Comparison of ENCODE assay signal across 8 cellular contexts in the genomic region with DNA sequence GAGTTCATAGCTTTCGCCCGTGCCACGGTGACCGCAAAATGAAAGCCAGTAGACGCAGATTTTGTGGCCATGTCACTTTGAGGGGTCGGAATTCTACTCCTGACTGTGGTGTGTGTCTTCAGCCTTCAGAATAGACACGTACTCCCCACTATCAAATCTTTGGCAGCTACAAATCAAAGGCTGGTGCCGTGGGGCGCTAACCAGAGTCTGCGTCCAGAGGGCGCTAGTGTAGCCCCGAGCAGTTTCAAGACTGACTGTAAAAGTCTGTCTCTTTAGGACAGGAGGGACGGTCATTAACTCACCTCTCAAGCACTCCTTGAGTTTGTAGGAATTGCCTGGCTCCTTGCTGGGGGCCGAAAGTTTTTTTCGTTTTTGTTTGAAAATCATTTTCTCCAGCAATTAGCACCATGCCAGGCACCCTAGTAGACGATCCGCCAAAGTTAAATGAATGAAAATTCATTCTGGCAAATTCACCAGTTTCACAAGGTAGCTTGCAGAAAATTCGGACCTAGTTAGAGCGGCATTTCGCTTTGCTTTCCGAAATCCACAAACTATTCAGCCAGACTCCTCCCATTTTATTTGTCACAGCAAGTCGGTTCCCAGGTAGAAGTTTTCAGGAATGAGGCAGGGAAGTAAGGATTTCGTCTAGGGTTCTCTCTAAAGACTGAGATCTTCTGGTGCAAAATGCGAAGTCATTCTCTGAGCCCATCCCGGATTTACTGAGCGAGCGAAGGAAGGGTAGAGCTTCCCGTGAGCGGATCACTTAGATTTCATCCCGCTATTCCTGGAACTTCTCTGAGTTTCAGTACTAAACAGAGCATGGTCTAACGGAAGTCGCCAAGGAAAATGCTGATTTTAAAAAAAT. TPM values are rescaled to one million over a fixed set of nuclear protein-coding genes. Genes with fewer than 3 reads are reported as not detected.
DNase-seq lines count a peak whose midpoint lies in the region; ATAC-seq and TF ChIP-seq lines count a peak whose summit lies in the region.

No MANE protein-coding gene starts in this region.

- H3K4me3 ChIP-seq in brain microvascular endothelial cell (ENCODE audit: low read depth, low read length) (no peak overlapping the region), kidney epithelial cell (ENCODE audit: low read depth, low read length) (peak overlapping the region; percentile 11)

- peak; percentile 65 for TF ChIP-seq CTCF in GM10266 (IDR thresholded peaks at IDR 0.05; ENCODE audit: control insufficient read depth, insufficient read depth, low read depth, missing control alignments)
- peak; percentile 85 for TF ChIP-seq CTCF in brain microvascular endothelial cell (IDR thresholded peaks at IDR 0.05; ENCODE audit: low read depth, low read length, missing control alignments)
- TF ChIP-seq CTCF in kidney epithelial cell (IDR thresholded peaks at IDR 0.05; ENCODE audit: insufficient read depth, low read length, poor library complexity, severe bottlenecking) = peak; percentile 88

- DNase-seq in GM10266 (ENCODE audit: extremely low spot score) (peak; percentile 58), T-helper 9 cell (peak; percentile 40), brain microvascular endothelial cell (peak; percentile 39), kidney epithelial cell (ENCODE audit: low read depth) (no peak), MV-4-11 (lab: John Stamatoyannopoulos, UW) (no peak)
- peak; percentile 42 to 50 (median 50) for DNase-seq in stimulated activated CD4-positive, alpha-beta T cell treated with anti-CD3 and anti-CD28 coated beads, TNF-alpha, amount 100 ng/mL, for 48 hours (ENCODE audit: low read depth in 3 of 3)

- H3K27me3 ChIP-seq in brain microvascular endothelial cell (replicated peaks) (peaks cover 59% of the 10 kb centered on the region), kidney epithelial cell (ENCODE audit: control insufficient read depth, insufficient read depth, low read length) (peaks cover 44% of the 10 kb centered on the region)

- H3K27ac ChIP-seq in brain microvascular endothelial cell = no peak overlapping the region

- in situ Hi-C loops in brain microvascular endothelial cell (cut with HindIII; ENCODE audit: low pct_ligation_motif_present, low sequenced_read_pairs) = no loop called here

- peak; percentile 56 for ATAC-seq in HG03342 (IDR thresholded peaks at IDR 0.05; ENCODE audit: unreplicated experiment)
- ATAC-seq in HG02973 (IDR thresholded peaks at IDR 0.05; ENCODE audit: unreplicated experiment) = no peak

- no peaks in the 10 kb centered on the region for H3K36me3 ChIP-seq in brain microvascular endothelial cell (replicated peaks)
- no peaks in the 10 kb centered on the region for H3K36me3 ChIP-seq in kidney epithelial cell (ENCODE audit: control insufficient read depth, insufficient read depth, low read length)

RNA-seq across cellular contexts. Expression of gene CALCA, which starts 2.8 kb away (rescaled TPM):
- 1.8 and 6.0 TPM in 2 replicates for total RNA-seq in kidney epithelial cell

Comparison
In these comparisons a context has a peak if more than half of its experiments do, and no peak if none do; other contexts are left out.
1. DNase-seq: peak in GM10266 (single experiment), T-helper 9 cell (single experiment), brain microvascular endothelial cell (single experiment) and stimulated activated CD4-positive, alpha-beta T cell treated with anti-CD3 and anti-CD28 coated beads, TNF-alpha, amount 100 ng/mL, for 48 hours (3 of 3); none in kidney epithelial cell (single experiment) and MV-4-11 (single experiment).
2. Peak in every context shown above with its lines, with median percentiles within 50 percentile points of each other: CTCF ChIP-seq.